ENCODE assay signal across 12 cellular contexts in genomic region chr2:85505551-85506238, GRCh38. TPM values are rescaled to one million over a fixed set of nuclear protein-coding genes. Genes with fewer than 3 reads are reported as not detected.
A peak's percentile ranks its signal among the peaks of the same experiment; 100 is the strongest.
DNase-seq lines count a peak whose midpoint lies in the region; ATAC-seq and TF ChIP-seq lines count a peak whose summit lies in the region.
"Had no signal": no experiment of that assay in that cellular context is flagged by ENCODE, and none has a peak within 500 bp of the region (broad histone marks: within the 10 kb centered on the region; RNA-seq: fewer than 3 reads in every experiment).

No MANE protein-coding gene starts in this region.

- no peak for DNase-seq in AG04450 (ENCODE audit: low read depth, low spot score)
- DNase-seq in RWPE2 (ENCODE audit: low spot score) = no peak
- DNase-seq in epithelial cell of prostate (ENCODE audit: low read depth, low spot score) = no peak
- no peak for DNase-seq in osteoblast (ENCODE audit: insufficient read length, low spot score, missing footprints)
- no peak for DNase-seq in NCI-H345 (lab: John Stamatoyannopoulos, UW)
- no peak for DNase-seq in Ammon's horn (ENCODE audit: low spot score)
- no peak for DNase-seq in CD8-positive, alpha-beta T cell
- no peak for DNase-seq in hepatic stellate cell (ENCODE audit: low spot score)
- DNase-seq: activated CD4-positive, CD25-positive, alpha-beta regulatory T cell; effector CD8-positive, alpha-beta T cell; stimulated activated CD4-positive, alpha-beta T cell treated with anti-CD3 and anti-CD28 coated beads, Interleukin-15, amount 100 ng/mL, for 24 hours had no signal

- no peak overlapping the region for H3K4me3 Mint-ChIP-seq in CD8-positive, alpha-beta T cell
- H3K4me3 Mint-ChIP-seq: IgD-negative memory B cell had no signal

- no peaks in the 10 kb centered on the region for H3K27me3 Mint-ChIP-seq in CD8-positive, alpha-beta T cell (ENCODE audit: low read depth)
- H3K27me3 Mint-ChIP-seq: IgD-negative memory B cell had no signal

- H3K27me3 ChIP-seq in AG04450 (ENCODE audit: control insufficient read depth, insufficient read depth, low read length) = no peaks in the 10 kb centered on the region
- no peaks in the 10 kb centered on the region for H3K27me3 ChIP-seq in RWPE2 (ENCODE audit: insufficient read depth, poor library complexity, severe bottlenecking)
- no peaks in the 10 kb centered on the region for H3K27me3 ChIP-seq in osteoblast (ENCODE audit: insufficient read depth, low read length)
- H3K27me3 ChIP-seq in CD8-positive, alpha-beta T cell (ENCODE audit: insufficient read depth, low read length) = no peaks in the 10 kb centered on the region

- H3K36me3 Mint-ChIP-seq in CD8-positive, alpha-beta T cell = no peaks in the 10 kb centered on the region

- H2AFZ ChIP-seq in osteoblast (ENCODE audit: low read length) = no peak overlapping the region

- ATAC-seq in RWPE2 (ENCODE audit: low read depth) = no peak
- no peak for ATAC-seq in CD8-positive, alpha-beta T cell

- H4K20me1 ChIP-seq in osteoblast (ENCODE audit: insufficient read depth, low read length) = no peaks in the 10 kb centered on the region

- no peaks in the 10 kb centered on the region for H3K9me3 Mint-ChIP-seq in CD8-positive, alpha-beta T cell

- no peak for TF ChIP-seq CTCF in AG04450 (IDR thresholded peaks at IDR 0.05; ENCODE audit: low read depth, low read length)
- no peak for TF ChIP-seq CTCF in RWPE2 (IDR thresholded peaks at IDR 0.05; ENCODE audit: poor library complexity, severe bottlenecking)
- TF ChIP-seq CTCF in osteoblast (IDR thresholded peaks at IDR 0.05; ENCODE audit: extremely low read depth, low read depth, low read length) = no peak
- no peak for TF ChIP-seq CTCF in CD8-positive, alpha-beta T cell (IDR thresholded peaks at IDR 0.05)

- H3K36me3 ChIP-seq in RWPE2 (ENCODE audit: low read depth) = no peaks in the 10 kb centered on the region
- no peaks in the 10 kb centered on the region for H3K36me3 ChIP-seq in osteoblast (ENCODE audit: insufficient read depth, low read length)
- no peaks in the 10 kb centered on the region for H3K36me3 ChIP-seq in CD8-positive, alpha-beta T cell (ENCODE audit: insufficient read depth, low read length)

- POLR2A ChIA-PET in AG04450 (lab: Yijun Ruan, JAX) = interaction anchor here (0.9 to 4.3 kb wide), 6 partner anchors 12 to 85 kb away, joined by 3 to 96 read pairs (median 6); partner anchors contain the start of gene MAT2A
- POLR2A ChIA-PET in CD8-positive, alpha-beta T cell (lab: Charles Lee) = interaction anchor here (1.0 kb wide), 1 partner anchor 187 kb away, joined by 6 read pairs; no protein-coding TSS in a partner anchor

- H3K4me1 Mint-ChIP-seq in CD8-positive, alpha-beta T cell (ENCODE audit: low read depth) = no peaks in the 10 kb centered on the region

- no peaks in the 10 kb centered on the region for H3K9me3 ChIP-seq in AG04450 (ENCODE audit: control insufficient read depth, insufficient read depth, low read length)
- H3K9me3 ChIP-seq in RWPE2 (ENCODE audit: severe bottlenecking) = no peaks in the 10 kb centered on the region
- H3K9me3 ChIP-seq in osteoblast (ENCODE audit: low read depth, low read length) = no peaks in the 10 kb centered on the region
- no peaks in the 10 kb centered on the region for H3K9me3 ChIP-seq in CD8-positive, alpha-beta T cell (ENCODE audit: low read length)

- intact Hi-C loops in CD8-positive, alpha-beta T cell (cut with DNase I, micrococcal nuclease) = no loop called here

- peaks cover 29% of the 10 kb centered on the region for H3K4me1 ChIP-seq in RWPE2 (ENCODE audit: insufficient read depth, poor library complexity, severe bottlenecking)
- H3K4me1 ChIP-seq in osteoblast (ENCODE audit: insufficient read depth, low read length) = peaks cover 46% of the 10 kb centered on the region
- H3K4me1 ChIP-seq in CD8-positive, alpha-beta T cell (ENCODE audit: insufficient read depth, low read length) = no peaks in the 10 kb centered on the region

- no peak overlapping the region for H3K27ac Mint-ChIP-seq in CD8-positive, alpha-beta T cell
- H3K27ac Mint-ChIP-seq: IgD-negative memory B cell had no signal

- H3K27ac ChIP-seq in AG04450 (ENCODE audit: low read depth, low read length) (peak overlapping the region; percentile 78), RWPE2 (ENCODE audit: poor library complexity, severe bottlenecking) (peak overlapping the region; percentile 91), epithelial cell of prostate (peak overlapping the region; percentile 70), osteoblast (ENCODE audit: low read depth, low read length) (peak overlapping the region; percentile 79)
- no peak overlapping the region for H3K27ac ChIP-seq in CD8-positive, alpha-beta T cell (ENCODE audit: low read depth, low read length)

- H3K79me2 ChIP-seq in osteoblast (ENCODE audit: insufficient read depth, low read length) = no peaks in the 10 kb centered on the region

- H3K4me3 ChIP-seq in AG04450 (ENCODE audit: low read depth, low read length) (no peak overlapping the region), RWPE2 (ENCODE audit: severe bottlenecking) (no peak overlapping the region), osteoblast (ENCODE audit: insufficient read depth, low read length) (no peak overlapping the region)
- no peak overlapping the region for H3K4me3 ChIP-seq in CD8-positive, alpha-beta T cell (ENCODE audit: low read depth, low read length)

- CTCF ChIA-PET in AG04450 (lab: Charles Lee) = interaction anchor here (0.7 to 1.7 kb wide), 2 partner anchors 31 to 33 kb away, joined by 3 to 4 read pairs; partner anchors contain the start of gene MAT2A
- CTCF ChIA-PET in CD8-positive, alpha-beta T cell (lab: Charles Lee) = no interaction called here

- H3K4me2 ChIP-seq in osteoblast (ENCODE audit: insufficient read depth, low read length) = peak overlapping the region; percentile 35

RNA-seq across cellular contexts. Expression of gene MAT2A, which starts 33.3 kb away (rescaled TPM):
- polyA plus RNA-seq in AG04450 (2011; rRNA removed) = 362 and 409 TPM in 2 replicates
- polyA minus RNA-seq in AG04450 (2011; rRNA and poly(A)+ RNA removed) = 184 and 266 TPM in 2 replicates
- 124 and 142 TPM in 2 replicates for total RNA-seq in osteoblast
- total RNA-seq in CD8-positive, alpha-beta T cell = 100 to 1,000 TPM; 105 to 107 TPM

RNA-seq across cellular contexts. Expression of gene GGCX, which starts 55.6 kb away (rescaled TPM):
- 44.0 and 53.8 TPM in 2 replicates for polyA plus RNA-seq in AG04450 (2011; rRNA removed)
- polyA minus RNA-seq in AG04450 (2011; rRNA and poly(A)+ RNA removed) = 80.2 and 104 TPM in 2 replicates
- total RNA-seq in osteoblast = 40.9 and 52.5 TPM in 2 replicates
- total RNA-seq in CD8-positive, alpha-beta T cell = 10 to 100 TPM; 20.7 to 24.0 TPM
